Comparison of ENCODE assay signal across 14 cellular contexts in genomic region chr1:13737388-13737787, GRCh38. TPM values are rescaled to one million over a fixed set of nuclear protein-coding genes. Genes with fewer than 3 reads are reported as not detected.
DNase-seq lines count a peak whose midpoint lies in the region; ATAC-seq and TF ChIP-seq lines count a peak whose summit lies in the region.
"Had no signal": no experiment of that assay in that cellular context is flagged by ENCODE, and none has a peak within 500 bp of the region (broad histone marks: within the 10 kb centered on the region; RNA-seq: fewer than 3 reads in every experiment).

No MANE protein-coding gene starts in this region.

- DNase-seq in GM10266 (ENCODE audit: extremely low spot score) (peak; percentile 28), RPMI8226 (peak; percentile 21), naive B cell (no peak), left lobe of liver (ENCODE audit: low spot score) (no peak), middle frontal gyrus (ENCODE audit: extremely low spot score, low spot score) (no peak)
- DNase-seq: activated effector memory CD4-positive, alpha-beta T cell treated with anti-CD3 and anti-CD28 coated beads, Interleukin-2, amount 50 U/mL, for 16 hours; kidney; natural killer cell; NCI-H82; SIG-M5; WERI-Rb-1 had no signal

- ATAC-seq in HG03103 (IDR thresholded peaks at IDR 0.05; ENCODE audit: low read depth, unreplicated experiment) (peak; percentile 54), naive B cell (ENCODE audit: low read depth in 2 of 2) (peak in 1 of 2 donors; percentile 17), left lobe of liver (no peak), HG03378 (IDR thresholded peaks at IDR 0.05; ENCODE audit: unreplicated experiment) (no peak)
- ATAC-seq: natural killer cell, sciatic nerve had no signal

- no peaks in the 10 kb centered on the region for H3K27me3 Mint-ChIP-seq in naive B cell

- peaks cover 38 to 49% (median 47%) of the 10 kb centered on the region in 3 donors for H3K4me1 Mint-ChIP-seq in naive B cell

- peak overlapping the region in 4 of 6 donors; percentile 22 to 87 (median 57) for H3K27ac Mint-ChIP-seq in naive B cell
- H3K27ac Mint-ChIP-seq: natural killer cell had no signal

- H3K36me3 Mint-ChIP-seq in naive B cell, result peaks cover 15 to 18% of the 10 kb centered on the region in 2 donors
- H3K36me3 Mint-ChIP-seq: natural killer cell had no signal

- no peak for TF ChIP-seq CTCF in GM10266 (IDR thresholded peaks at IDR 0.05; ENCODE audit: control insufficient read depth, insufficient read depth, low read depth, missing control alignments)

- H3K4me3 Mint-ChIP-seq in naive B cell, result no peak overlapping the region
- H3K4me3 Mint-ChIP-seq: natural killer cell had no signal

- no peaks in the 10 kb centered on the region for H3K9me3 Mint-ChIP-seq in naive B cell
- H3K9me3 Mint-ChIP-seq: natural killer cell had no signal

RNA-seq across cellular contexts. Expression of gene PRDM2, which starts 37.4 kb away (rescaled TPM):
- polyA plus RNA-seq in naive B cell (ENCODE audit: low read depth in 6 of 6), result 10 to 100 TPM; 18.4 to 49.1 (median 35.3) TPM
- total RNA-seq in left lobe of liver, result 11.7 TPM

Comparison
In these comparisons a context has a peak if more than half of its experiments do, and no peak if none do; other contexts are left out.
1. DNase-seq: peak in GM10266 (single experiment) and RPMI8226 (single experiment); none in naive B cell (single experiment), left lobe of liver (single experiment) and middle frontal gyrus (single experiment).